17 cellular contexts compared by ENCODE assay signal in genomic region chr14:103879118-103879569, GRCh38. TPM values are rescaled to one million over a fixed set of nuclear protein-coding genes. Genes with fewer than 3 reads are reported as not detected.
DNase-seq lines count a peak whose midpoint lies in the region; ATAC-seq and TF ChIP-seq lines count a peak whose summit lies in the region.
"Had no signal": no experiment of that assay in that cellular context is flagged by ENCODE, and none has a peak within 500 bp of the region (broad histone marks: within the 10 kb centered on the region; RNA-seq: fewer than 3 reads in every experiment).

No MANE protein-coding gene starts in this region.

- H3K4me2 ChIP-seq in mammary epithelial cell (ENCODE audit: insufficient read depth, low read depth, low read length) = peak overlapping the region; percentile 76

- H3K4me1 ChIP-seq in CD8-positive, alpha-beta T cell (ENCODE audit: insufficient read depth, low read length) = peaks cover 28% of the 10 kb centered on the region
- peaks cover 17% of the 10 kb centered on the region for H3K4me1 ChIP-seq in mammary epithelial cell (ENCODE audit: insufficient read depth, low read length)

- no peak overlapping the region for H3K9ac ChIP-seq in mammary epithelial cell (ENCODE audit: insufficient read depth, low read length)

- no peaks in the 10 kb centered on the region for H3K36me3 Mint-ChIP-seq in CD8-positive, alpha-beta T cell
- H3K36me3 Mint-ChIP-seq in naive B cell = no peaks in the 10 kb centered on the region
- H3K36me3 Mint-ChIP-seq: CD4-positive, CD25-positive, alpha-beta regulatory T cell had no signal

- no peak for ATAC-seq in CD8-positive, alpha-beta T cell
- ATAC-seq in naive B cell (ENCODE audit: low read depth in 2 of 2) = no peak
- ATAC-seq in GM19455 (IDR thresholded peaks at IDR 0.05; ENCODE audit: unreplicated experiment) = no peak
- ATAC-seq in HG02885 (IDR thresholded peaks at IDR 0.05; ENCODE audit: poor library complexity, unreplicated experiment) = no peak

- H2AFZ ChIP-seq in mammary epithelial cell (ENCODE audit: low read depth, low read length) = peak overlapping the region; percentile 76

- H3K79me2 ChIP-seq in mammary epithelial cell (ENCODE audit: insufficient read depth, low read length) = no peaks in the 10 kb centered on the region

- no peaks in the 10 kb centered on the region for H3K9me3 ChIP-seq in CD8-positive, alpha-beta T cell (ENCODE audit: low read length)
- H3K9me3 ChIP-seq in mammary epithelial cell (replicated peaks; ENCODE audit: insufficient read depth, low read length) = no peaks in the 10 kb centered on the region

- BruUV-seq in mammary epithelial cell (replicated peaks; lab: Mats Ljungman, UMichigan) = no TSS peak

- H3K36me3 ChIP-seq in CD8-positive, alpha-beta T cell (ENCODE audit: insufficient read depth, low read length) = no peaks in the 10 kb centered on the region
- no peaks in the 10 kb centered on the region for H3K36me3 ChIP-seq in mammary epithelial cell (ENCODE audit: insufficient read depth, low read length)

- intact Hi-C loops in CD8-positive, alpha-beta T cell (cut with DNase I, micrococcal nuclease) = no loop called here
- intact Hi-C loops in mammary epithelial cell (cut with micrococcal nuclease) = no loop called here

- H3K4me1 Mint-ChIP-seq in CD8-positive, alpha-beta T cell (ENCODE audit: low read depth) = peaks cover 31% of the 10 kb centered on the region
- H3K4me1 Mint-ChIP-seq in naive B cell = peaks cover 7 to 28% (median 17%) of the 10 kb centered on the region in 3 donors

- TF ChIP-seq CTCF in 22Rv1 (IDR thresholded peaks at IDR 0.05) (no peak), mammary epithelial cell (conservative IDR thresholded peaks at IDR 0.05 in 1 of 2, IDR thresholded peaks at IDR 0.05 in 1 of 2; ENCODE audit: extremely low read depth in 1 of 2, insufficient read depth in 1 of 2, low read depth in 1 of 2, low read length in 2 of 2) (no peak)
- TF ChIP-seq CTCF in CD8-positive, alpha-beta T cell (IDR thresholded peaks at IDR 0.05) = no peak

- no peaks in the 10 kb centered on the region for H3K27me3 Mint-ChIP-seq in CD8-positive, alpha-beta T cell (ENCODE audit: low read depth)
- H3K27me3 Mint-ChIP-seq in naive B cell = peaks cover 10 to 29% (median 27%) of the 10 kb centered on the region in 3 donors
- H3K27me3 Mint-ChIP-seq: CD4-positive, CD25-positive, alpha-beta regulatory T cell had no signal

- no peak overlapping the region for H3K27ac Mint-ChIP-seq in CD8-positive, alpha-beta T cell
- H3K27ac Mint-ChIP-seq in naive B cell = no peak overlapping the region
- H3K27ac Mint-ChIP-seq: CD4-positive, CD25-positive, alpha-beta regulatory T cell had no signal

- dilution Hi-C loops in mammary epithelial cell (cut with HindIII; ENCODE audit: low sequenced_read_pairs) = no loop called here

- CTCF ChIA-PET in CD8-positive, alpha-beta T cell (lab: Charles Lee) = interaction anchor here (0.8 to 2.2 kb wide), 4 partner anchors 22 to 71 kb away, joined by 4 to 12 read pairs (median 7); no protein-coding TSS in a partner anchor
- CTCF ChIA-PET in mammary epithelial cell (lab: Charles Lee; ENCODE audit: low non-redundant PET) = no interaction called here

- DNase-seq in CD8-positive, alpha-beta T cell = no peak
- DNase-seq in mammary epithelial cell = no peak
- no peak for DNase-seq in naive B cell
- DNase-seq in H4 (ENCODE audit: low spot score) = no peak
- DNase-seq in NCI-H69 (lab: John Stamatoyannopoulos, UW) = no peak
- DNase-seq: CD4-positive, CD25-positive, alpha-beta regulatory T cell; head of caudate nucleus; NCI-H1092; NCI-H524; posterior cingulate gyrus; SHP77 treated with DMSO at 0.1 percent for 48 hours; stimulated activated CD4-positive, alpha-beta T cell treated with anti-CD3 and anti-CD28 coated beads, Interleukin-4, amount 100 ng/mL, for 1 hour; stimulated activated naive CD4-positive, alpha-beta T cell treated with Interleukin-2 at 50 U/mL for 16 hours had no signal

- H3K4me3 ChIP-seq in CD8-positive, alpha-beta T cell (ENCODE audit: low read depth, low read length) = peak overlapping the region; percentile 30
- H3K4me3 ChIP-seq in mammary epithelial cell (replicated peaks in 1 of 3; ENCODE audit: insufficient read depth in 1 of 3, low read depth in 2 of 3, low read length in 3 of 3) = no peak overlapping the region
- H3K4me3 ChIP-seq: lung had no signal

- POLR2A ChIA-PET in CD8-positive, alpha-beta T cell (lab: Charles Lee) = no interaction called here

- H3K9me3 Mint-ChIP-seq in CD8-positive, alpha-beta T cell = no peaks in the 10 kb centered on the region
- peaks cover 0 to 5% (median 0%) of the 10 kb centered on the region in 7 donors for H3K9me3 Mint-ChIP-seq in naive B cell
- H3K9me3 Mint-ChIP-seq: CD4-positive, CD25-positive, alpha-beta regulatory T cell had no signal

- H3K27me3 ChIP-seq in CD8-positive, alpha-beta T cell (ENCODE audit: insufficient read depth, low read length) = no peaks in the 10 kb centered on the region
- H3K27me3 ChIP-seq in mammary epithelial cell (ENCODE audit: insufficient read depth, low read length) = peaks cover 4% of the 10 kb centered on the region

- peak overlapping the region; percentile 37 for H3K4me3 Mint-ChIP-seq in CD8-positive, alpha-beta T cell
- peak overlapping the region in 6 of 8 donors; percentile 23 to 77 (median 64) for H3K4me3 Mint-ChIP-seq in naive B cell

- 53% methylated on average over 15 of the region's 16 CpGs for WGBS in mammary epithelial cell (ENCODE audit: low coverage, missing lambda C conversion rate)

- no peaks in the 10 kb centered on the region for H4K20me1 ChIP-seq in mammary epithelial cell (ENCODE audit: insufficient read depth, low read length)

- H3K27ac ChIP-seq in 22Rv1 (peak overlapping the region; percentile 100), mammary epithelial cell (ENCODE audit: insufficient read depth, low read depth, low read length) (no peak overlapping the region)
- H3K27ac ChIP-seq in CD8-positive, alpha-beta T cell (ENCODE audit: low read depth, low read length) = no peak overlapping the region

- in situ Hi-C loops in mammary epithelial cell (cut with MboI; ENCODE audit: low sequenced_read_pairs in 2 of 2) = no loop called here

RNA-seq across cellular contexts. Expression of gene PPP1R13B, which starts 31.8 kb away (rescaled TPM):
- total RNA-seq in CD8-positive, alpha-beta T cell = 10 to 100 TPM; 20.9 to 22.6 TPM
- 10 to 100 TPM in 1 of 2 donors, 1 to 10 TPM in 1; 6.8 to 22.8 TPM for total RNA-seq in mammary epithelial cell
- polyA plus RNA-seq in mammary epithelial cell (6.2 TPM), naive B cell (ENCODE audit: low read depth in 6 of 6) (1 to 10 TPM in 4 of 6 donors, under 1 TPM in 1, not detected in 1; 0.65 to 4.6 (median 1.8) TPM)
- polyA minus RNA-seq in mammary epithelial cell = 45.8 TPM
- total RNA-seq in H4 (2014; rRNA removed; shearing (Covaris generic)) = 2.6 and 2.9 TPM in 2 replicates

RNA-seq across cellular contexts. Expression of gene TDRD9, which starts 49.1 kb away (rescaled TPM):
- total RNA-seq in CD8-positive, alpha-beta T cell = 1 to 10 TPM in 1 of 2 experiments, under 1 TPM in 1; 0.73 to 1.1 TPM
- total RNA-seq in mammary epithelial cell = 1 to 10 TPM; 3.5 to 7.3 TPM
- polyA plus RNA-seq in mammary epithelial cell = 0.06 TPM
- polyA minus RNA-seq in mammary epithelial cell = not detected
- polyA plus RNA-seq in naive B cell (ENCODE audit: low read depth in 6 of 6) = 1 to 10 TPM in 1 of 6 donors, under 1 TPM in 3, not detected in 2; 0.37 to 3.8 (median 0.85) TPM
- total RNA-seq in H4 (2014; rRNA removed; shearing (Covaris generic)) = not detected in 2 replicates
